8 cellular contexts compared by ENCODE assay signal in genomic region chr9:134066923-134067851, GRCh38. TPM values are rescaled to one million over a fixed set of nuclear protein-coding genes. Genes with fewer than 3 reads are reported as not detected.
DNase-seq lines count a peak whose midpoint lies in the region; ATAC-seq, FAIRE-seq and TF ChIP-seq lines count a peak whose summit lies in the region.

No MANE protein-coding gene starts in this region.

- peaks cover 24% of the 10 kb centered on the region for H3K27me3 ChIP-seq in SJSA1 (replicated peaks)
- H3K27me3 ChIP-seq in GM12878 (replicated peaks in 1 of 2; ENCODE audit: control insufficient read depth in 2 of 2, insufficient read depth in 2 of 2, low read length in 1 of 2): peaks cover 3% of the 10 kb centered on the region in 2 experiments; a peak in 2 of 4 replicates

- no peak for TF ChIP-seq RAD21 in GM12878 (IDR thresholded peaks at IDR 0.05; ENCODE audit: insufficient read depth, low read depth, low read length)

- peak; percentile 8; the same call in 1 of the 2 replicates for TF ChIP-seq POLR2A in GM12878 (IDR thresholded peaks at IDR 0.05; ENCODE audit: low read depth, low read length)

- FAIRE-seq in GM12878 (lab: Jason Lieb, UNC): no peak

- H3K9me3 ChIP-seq in SJSA1 (replicated peaks): peaks cover 5% of the 10 kb centered on the region; the same call in 1 of the 2 replicates
- no peaks in the 10 kb centered on the region for H3K9me3 ChIP-seq in GM12878 (replicated peaks; ENCODE audit: control insufficient read depth, insufficient read depth, low read length)

- H2AFZ ChIP-seq in GM12878 (ENCODE audit: control insufficient read depth, low read depth, low read length): peak overlapping the region; percentile 54

- peaks cover 31% of the 10 kb centered on the region for H3K79me2 ChIP-seq in GM12878 (ENCODE audit: control insufficient read depth, insufficient read depth, low read length)

- DNase-seq in activated T-cell treated with anti-CD3 and anti-CD28 coated beads for 1 hour (ENCODE audit: low read depth) (peak; percentile 19), activated T-cell treated with anti-CD3 and anti-CD28 coated beads for 4 hours (no peak), SJSA1 (ENCODE audit: low read depth in 1 of 2, low spot score in 2 of 2) (peak; percentile 31 to 42), GM12878 (ENCODE audit: low read depth, low spot score) (no peak), islet precursor cell (peak; percentile 53), amniotic stem cell (lab: John Stamatoyannopoulos, UW) (no peak)
- DNase-seq in stimulated activated CD4-positive, alpha-beta T cell treated with anti-CD3 and anti-CD28 coated beads, Interleukin-4, amount 100 ng/mL, for 1 hour: peak; percentile 52

- peaks cover 5% of the 10 kb centered on the region for H4K20me1 ChIP-seq in GM12878 (ENCODE audit: control insufficient read depth, insufficient read depth)

- TF ChIP-seq EP300 in GM12878 (IDR thresholded peaks at IDR 0.05; ENCODE audit: borderline replicate concordance in 1 of 2, control insufficient read depth in 1 of 2, low read depth in 2 of 2, low read length in 2 of 2): no peak

- no TSS peak for BruUV-seq in GM12878 (replicated peaks; lab: Mats Ljungman, UMichigan)

- H3K4me1 ChIP-seq in SJSA1 (replicated peaks) (peaks cover 26% of the 10 kb centered on the region), GM12878 (ENCODE audit: control insufficient read depth, insufficient read depth, low read length) (0 out of 2 replicates have a peak, but pooled peaks cover 3% of the 10 kb centered on the region)

- peaks cover 11% of the 10 kb centered on the region; the same call in 1 of the 2 replicates for H3K36me3 ChIP-seq in SJSA1
- no peaks in the 10 kb centered on the region for H3K36me3 ChIP-seq in GM12878 (ENCODE audit: control insufficient read depth in 2 of 2, insufficient read depth in 2 of 2, low read length in 1 of 2)

- H3K4me3 ChIP-seq in SJSA1 (peak overlapping the region; percentile 99), GM12878 (peak overlapping the region; percentile 93)

- in situ Hi-C loops in GM12878 (cut with MboI): no loop called here

- SMC1A ChIA-PET in GM12878 (lab: Charles Lee; ENCODE audit: uncharacterized antibody, unreplicated experiment): no interaction called here

- H3K9ac ChIP-seq in GM12878 (ENCODE audit: control insufficient read depth, insufficient read depth, low read length): peak overlapping the region; percentile 94

- ATAC-seq in HG02973 (IDR thresholded peaks at IDR 0.05; ENCODE audit: unreplicated experiment) (peak; percentile 8), GM12878 (no peak; the same call in 1 of the 3 replicates)

- POLR2A ChIA-PET in GM12878 (lab: Charles Lee): interaction anchor here (0.7 to 0.8 kb wide), 2 partner anchors 41 to 69 kb away, joined by 3 to 5 read pairs; partner anchors contain the start of gene WDR5

- H3K4me2 ChIP-seq in GM12878 (ENCODE audit: control insufficient read depth, insufficient read depth): peak overlapping the region; percentile 83

- CTCF ChIA-PET in GM12878 (lab: Yijun Ruan, JAX): interaction anchor here (0.7 to 1.5 kb wide), 3 partner anchors 11 to 344 kb away, joined by 5 to 8 read pairs (median 5); partner anchors contain the start of gene WDR5

- RAD21 ChIA-PET in GM12878 (lab: Charles Lee; ENCODE audit: unreplicated experiment): interaction anchor here (1.2 to 1.3 kb wide), 2 partner anchors 25 to 74 kb away, joined by 3 to 4 read pairs; no protein-coding TSS in a partner anchor

- H3K27ac ChIP-seq in SJSA1: peak overlapping the region; percentile 24
- peak overlapping the region; percentile 82 for H3K27ac ChIP-seq in GM12878 (ENCODE audit: control insufficient read depth, insufficient read depth)

- no peak for TF ChIP-seq CTCF in GM12878 (IDR thresholded peaks at IDR 0.05 in 2 of 3, conservative IDR thresholded peaks at IDR 0.05 in 1 of 3; ENCODE audit: control insufficient read depth in 2 of 3, extremely low read depth in 1 of 3, insufficient read depth in 1 of 3, low read depth in 3 of 3, low read length in 3 of 3)

- WGBS in GM12878 (ENCODE audit: insufficient coverage, insufficient replicate concordance, low lambda C conversion rate, missing lambda C conversion rate): 1% methylated on average over 76 of the region's 125 CpGs

- intact Hi-C loops in GM12878 (cut with micrococcal nuclease; ENCODE audit: unreplicated experiment): no loop called here

TF ChIP-seq in GM12878, 131 proteins besides CTCF, POLR2A, EP300 and RAD21:
- TF ChIP-seq NKRF (conservative IDR thresholded peaks at IDR 0.05) (0 out of 2 replicates have a peak, but pooled peaks have one; percentile 27), ASH2L (IDR thresholded peaks at IDR 0.05; ENCODE audit: borderline replicate concordance, low read depth) (no peak), MAX (IDR thresholded peaks at IDR 0.05; ENCODE audit: low read depth, low read length) (peak; percentile 20; the same call in 1 of the 2 replicates), IKZF1 (conservative IDR thresholded peaks at IDR 0.05) (peak; percentile 46; the same call in 1 of the 2 replicates), DPF2 (IDR thresholded peaks at IDR 0.05) (0 out of 2 replicates have a peak, but pooled peaks have one; percentile 33), TARDBP (IDR thresholded peaks at IDR 0.05; ENCODE audit: borderline replicate concordance) (no peak), RBBP5 (conservative IDR thresholded peaks at IDR 0.05) (no peak), GATAD2B (conservative IDR thresholded peaks at IDR 0.05; ENCODE audit: low read depth) (0 out of 2 replicates have a peak, but pooled peaks have one; percentile 40), YY1 (IDR thresholded peaks at IDR 0.05; ENCODE audit: low read depth, low read length) (peak; percentile 89), SPI1 (IDR thresholded peaks at IDR 0.05; ENCODE audit: borderline replicate concordance, insufficient read depth, low read depth, low read length) (0 out of 2 replicates have a peak, but pooled peaks have one; percentile 26), CHD1 (IDR thresholded peaks at IDR 0.05; ENCODE audit: low read depth, low read length) (0 out of 2 replicates have a peak, but pooled peaks have one; percentile 42), SMC3 (IDR thresholded peaks at IDR 0.05; ENCODE audit: borderline replicate concordance, low read length) (no peak), YBX1 (IDR thresholded peaks at IDR 0.05) (no peak)
TF ChIP-seq in GM12878: peak in this region for 8.

RNA-seq across cellular contexts. Expression of gene BRD3, which starts 0.6 kb away (rescaled TPM):
- total RNA-seq in SJSA1 (2014; rRNA removed; shearing (Covaris generic)): 0.66 and 3.8 TPM in 2 replicates
- 11.8 and 13.2 TPM in 2 replicates for total RNA-seq in GM12878 (2013; cell fraction: nucleolus; rRNA removed)
- 4.0 and 4.6 TPM in 2 replicates for total RNA-seq in GM12878 (2014; rRNA removed)
- total RNA-seq in GM12878 (2014; rRNA removed; fragmentation: Illumina TruSeq; extraction: Trizol): 1.8 and 2.0 TPM in 2 replicates
- total RNA-seq in GM12878 (2021): 20.8 and 26.3 TPM in 2 replicates
- polyA plus RNA-seq in GM12878 (2011; ENCODE audit: low read depth): 2.5 TPM
- polyA plus RNA-seq in GM12878 (2011; rRNA removed): 2.5 and 3.2 TPM in 2 replicates
- polyA plus RNA-seq in GM12878 (2011; cell fraction: cytosol; rRNA removed): 3.0 and 3.5 TPM in 2 replicates
- 13.2 and 14.5 TPM in 2 replicates for polyA plus RNA-seq in GM12878 (2011; cell fraction: nucleus; rRNA removed)
- polyA plus RNA-seq in GM12878 (2012): 6.4 and 6.8 TPM in 2 replicates
- 4.1 and 5.1 TPM in 2 replicates for polyA plus RNA-seq in GM12878 (2014; fragmentation: Illumina TruSeq; extraction: Trizol)
- 1 to 10 TPM in 1 of 2 experiments, under 1 TPM in 1; 0.53 to 1.1 TPM for polyA plus RNA-seq in GM12878 (2014; fragmentation: Nextera tagmentation; extraction: Ambion mirVana)
- 8.6 and 9.5 TPM in 2 replicates for polyA plus RNA-seq in GM12878 (2014; rRNA removed)
- 10 to 100 TPM; 17.2 to 19.0 TPM for polyA plus RNA-seq in GM12878 (2016; fragmentation: Nextera tagmentation; extraction: Ambion mirVana)
- 3.1 and 6.9 TPM in 2 replicates for polyA minus RNA-seq in GM12878 (2011; rRNA and poly(A)+ RNA removed)
- polyA minus RNA-seq in GM12878 (2011; cell fraction: cytosol; rRNA and poly(A)+ RNA removed): 4.4 and 15.3 TPM in 2 replicates
- polyA minus RNA-seq in GM12878 (2011; cell fraction: nucleus; rRNA and poly(A)+ RNA removed): 6.2 and 10.4 TPM in 2 replicates

RNA-seq across cellular contexts. Expression of gene BRD3OS, which starts 41.9 kb away (rescaled TPM):
- 4.0 and 9.2 TPM in 2 replicates for total RNA-seq in SJSA1 (2014; rRNA removed; shearing (Covaris generic))
- total RNA-seq in GM12878 (2013; cell fraction: nucleolus; rRNA removed): 7.5 and 7.6 TPM in 2 replicates
- total RNA-seq in GM12878 (2014; rRNA removed) (11.5 and 12.4 TPM in 2 replicates), GM12878 (2014; rRNA removed; fragmentation: Illumina TruSeq; extraction: Trizol) (5.4 and 6.3 TPM in 2 replicates), GM12878 (2021) (12.8 and 13.6 TPM in 2 replicates)
- 4.9 TPM for polyA plus RNA-seq in GM12878 (2011; ENCODE audit: low read depth)
- polyA plus RNA-seq in GM12878 (2011; rRNA removed) (5.6 and 7.0 TPM in 2 replicates), GM12878 (2014; fragmentation: Illumina TruSeq; extraction: Trizol) (7.6 and 10.0 TPM in 2 replicates), GM12878 (2014; fragmentation: Nextera tagmentation; extraction: Ambion mirVana) (1 to 10 TPM; 2.1 to 2.6 TPM), GM12878 (2014; rRNA removed) (12.7 and 12.9 TPM in 2 replicates), GM12878 (2016; fragmentation: Nextera tagmentation; extraction: Ambion mirVana) (10 to 100 TPM; 13.6 to 13.7 TPM)
- polyA plus RNA-seq in GM12878 (2011; cell fraction: cytosol; rRNA removed): 6.1 and 6.4 TPM in 2 replicates
- 5.9 and 7.8 TPM in 2 replicates for polyA plus RNA-seq in GM12878 (2011; cell fraction: nucleus; rRNA removed)
- 8.5 and 9.0 TPM in 2 replicates for polyA plus RNA-seq in GM12878 (2012)
- 2.2 and 6.0 TPM in 2 replicates for polyA minus RNA-seq in GM12878 (2011; rRNA and poly(A)+ RNA removed)
- polyA minus RNA-seq in GM12878 (2011; cell fraction: cytosol; rRNA and poly(A)+ RNA removed): 2.3 and 3.2 TPM in 2 replicates
- 5.2 and 6.1 TPM in 2 replicates for polyA minus RNA-seq in GM12878 (2011; cell fraction: nucleus; rRNA and poly(A)+ RNA removed)

Comparison
In these comparisons a context has a peak if more than half of its experiments do, and no peak if none do; other contexts are left out.
1. DNase-seq: peak in activated T-cell treated with anti-CD3 and anti-CD28 coated beads for 1 hour (single experiment), SJSA1 (2 of 2), islet precursor cell (single experiment) and stimulated activated CD4-positive, alpha-beta T cell treated with anti-CD3 and anti-CD28 coated beads, Interleukin-4, amount 100 ng/mL, for 1 hour (single experiment); none in activated T-cell treated with anti-CD3 and anti-CD28 coated beads for 4 hours (single experiment), GM12878 (single experiment) and amniotic stem cell (single experiment).